Comparison of ENCODE assay signal across 16 cellular contexts in genomic region chr13:25675060-25675459, GRCh38.
DNase-seq lines count a peak whose midpoint lies in the region; ATAC-seq and TF ChIP-seq lines count a peak whose summit lies in the region.
"Had no signal": no experiment of that assay in that cellular context is flagged by ENCODE, and none has a peak within 500 bp of the region (broad histone marks: within the 10 kb centered on the region; RNA-seq: fewer than 3 reads in every experiment).

No MANE protein-coding gene starts in this region.

- intact Hi-C loops in Caco-2 (cut with micrococcal nuclease; ENCODE audit: unreplicated experiment) (no loop called here), OCI-LY7 (cut with micrococcal nuclease; ENCODE audit: unreplicated experiment) (no loop called here)

- DNase-seq in Caco-2 (peak; percentile 45 to 54), GM23338 (ENCODE audit: low spot score) (peak; percentile 12), islet precursor cell (peak; percentile 72), trophoblast cell (peak; percentile 46 to 76), SHP77 (lab: John Stamatoyannopoulos, UW) (no peak), OCI-LY7 (ENCODE audit: low spot score) (no peak), NCI-H187 (lab: John Stamatoyannopoulos, UW) (no peak)
- DNase-seq: 8988T; Calu3; CD4-positive, alpha-beta memory T cell; DMS79 treated with DMSO at 0.1 percent for 48 hours; EL; GM23248; HCEC 1CT had no signal

- no peak overlapping the region for H3K4me3 Mint-ChIP-seq in Caco-2 (ENCODE audit: unreplicated experiment)
- no peak overlapping the region for H3K4me3 Mint-ChIP-seq in GM23338
- H3K4me3 Mint-ChIP-seq: CD14-positive monocyte; CD4-positive, alpha-beta memory T cell had no signal

- no peak overlapping the region for H3K9ac ChIP-seq in trophoblast cell (ENCODE audit: low read length)
- H3K9ac ChIP-seq: BLaER1, GM23248 had no signal

- no peak overlapping the region for H2BK12ac ChIP-seq in trophoblast cell (ENCODE audit: low read length)

- no peak overlapping the region for H3K14ac ChIP-seq in trophoblast cell (ENCODE audit: low read length)

- H3K4me1 Mint-ChIP-seq in Caco-2 (ENCODE audit: low read depth, unreplicated experiment): no peaks in the 10 kb centered on the region
- peaks cover 32% of the 10 kb centered on the region for H3K4me1 Mint-ChIP-seq in GM23338
- H3K4me1 Mint-ChIP-seq: CD14-positive monocyte; CD4-positive, alpha-beta memory T cell had no signal

- no TSS peak for BruUV-seq in Caco-2 (replicated peaks; lab: Mats Ljungman, UMichigan)
- BruUV-seq in OCI-LY7 (replicated peaks; lab: Mats Ljungman, UMichigan): no TSS peak

- H3K36me3 Mint-ChIP-seq in Caco-2 (ENCODE audit: insufficient read depth, unreplicated experiment) (no peaks in the 10 kb centered on the region), GM23338 (ENCODE audit: low read depth) (no peaks in the 10 kb centered on the region)
- H3K36me3 Mint-ChIP-seq: CD14-positive monocyte; CD4-positive, alpha-beta memory T cell had no signal

- H3K9me3 Mint-ChIP-seq in Caco-2 (ENCODE audit: unreplicated experiment): no peaks in the 10 kb centered on the region
- H3K9me3 Mint-ChIP-seq in GM23338: no peaks in the 10 kb centered on the region; the same call in 1 of the 3 replicates

- H3K4me1 ChIP-seq in Caco-2: peaks cover 5% of the 10 kb centered on the region; the same call in 1 of the 2 replicates
- peaks cover 13% of the 10 kb centered on the region for H3K4me1 ChIP-seq in GM23338 (ENCODE audit: insufficient read depth)
- H3K4me1 ChIP-seq in trophoblast cell (ENCODE audit: control insufficient read depth in 1 of 2, insufficient read depth in 2 of 2, low read length in 2 of 2): peaks cover 5 to 14% of the 10 kb centered on the region in 2 experiments
- no peaks in the 10 kb centered on the region for H3K4me1 ChIP-seq in OCI-LY7 (ENCODE audit: insufficient read depth, low read length, poor library complexity, severe bottlenecking)
- H3K4me1 ChIP-seq: BLaER1 had no signal

- H3K79me2 ChIP-seq in GM23338 (replicated peaks; ENCODE audit: insufficient read depth) (no peaks in the 10 kb centered on the region), trophoblast cell (ENCODE audit: control insufficient read depth, insufficient read depth, low read length, poor library complexity) (no peaks in the 10 kb centered on the region), OCI-LY7 (ENCODE audit: insufficient read depth, low read depth, low read length) (no peaks in the 10 kb centered on the region)

- H3K27ac Mint-ChIP-seq in Caco-2 (ENCODE audit: unreplicated experiment) (no peak overlapping the region), GM23338 (no peak overlapping the region)
- H3K27ac Mint-ChIP-seq: CD14-positive monocyte; CD4-positive, alpha-beta memory T cell had no signal

- H2AFZ ChIP-seq in GM23338 (no peak overlapping the region), trophoblast cell (ENCODE audit: insufficient read depth, low read length, poor library complexity) (no peak overlapping the region), OCI-LY7 (ENCODE audit: low read length) (no peak overlapping the region)
- H2AFZ ChIP-seq: GM23248 had no signal

- H3K4me3 ChIP-seq in Caco-2 (ENCODE audit: low read depth, low read length) (no peak overlapping the region), GM23338 (no peak overlapping the region), trophoblast cell (ENCODE audit: low read depth, low read length) (no peak overlapping the region), OCI-LY7 (ENCODE audit: low read depth, low read length, poor library complexity, severe bottlenecking) (no peak overlapping the region)
- H3K4me3 ChIP-seq: BLaER1, GM23248 had no signal

- H3K4me2 ChIP-seq in GM23338 (no peak overlapping the region), trophoblast cell (ENCODE audit: low read length) (no peak overlapping the region), OCI-LY7 (ENCODE audit: low read length) (no peak overlapping the region)
- H3K4me2 ChIP-seq: BLaER1 had no signal

- H3K9me2 ChIP-seq in GM23338 (ENCODE audit: insufficient read depth) (peaks cover 3% of the 10 kb centered on the region), OCI-LY7 (ENCODE audit: insufficient read depth, low read length) (no peaks in the 10 kb centered on the region)

- no peak overlapping the region for H3K18ac ChIP-seq in trophoblast cell (ENCODE audit: low read length)

- H3K36me3 ChIP-seq in Caco-2 (ENCODE audit: control insufficient read depth, insufficient read depth, low read length) (no peaks in the 10 kb centered on the region), GM23338 (ENCODE audit: insufficient read depth) (no peaks in the 10 kb centered on the region), trophoblast cell (ENCODE audit: control insufficient read depth in 1 of 2, insufficient read depth in 2 of 2, low read length in 2 of 2) (no peaks in the 10 kb centered on the region), OCI-LY7 (ENCODE audit: insufficient read depth, low read length) (no peaks in the 10 kb centered on the region)
- H3K36me3 ChIP-seq: BLaER1 had no signal

- H4K8ac ChIP-seq in trophoblast cell (ENCODE audit: low read depth, low read length): no peak overlapping the region

- H4K91ac ChIP-seq in trophoblast cell (ENCODE audit: low read depth, low read length): no peak overlapping the region

- POLR2A ChIA-PET in Caco-2 (lab: Charles Lee): no interaction called here
- POLR2A ChIA-PET in OCI-LY7 (lab: Charles Lee): no interaction called here

- TF ChIP-seq CTCF in Caco-2 (IDR thresholded peaks at IDR 0.05; ENCODE audit: insufficient read depth in 1 of 2, low read depth in 1 of 2, low read length in 1 of 2, severe bottlenecking in 1 of 2, unreplicated experiment in 1 of 2) (no peak), GM23338 (conservative IDR thresholded peaks at IDR 0.05; ENCODE audit: low read depth in 2 of 2) (no peak), OCI-LY7 (conservative IDR thresholded peaks at IDR 0.05; ENCODE audit: low read length) (no peak)

- H3F3A ChIP-seq in GM23338 (replicated peaks; ENCODE audit: low read depth): no peaks in the 10 kb centered on the region

- H3K4ac ChIP-seq in trophoblast cell (ENCODE audit: low read depth, low read length): no peak overlapping the region

- CTCF ChIA-PET in Caco-2 (lab: Charles Lee): interaction anchor here (0.7 kb wide), 1 partner anchor 104 kb away, joined by 3 read pairs; no protein-coding TSS in a partner anchor
- CTCF ChIA-PET in OCI-LY7 (lab: Charles Lee; ENCODE audit: unreplicated experiment): no interaction called here

- H3K23ac ChIP-seq in trophoblast cell (ENCODE audit: low read length): no peak overlapping the region

- H4K12ac ChIP-seq in trophoblast cell (ENCODE audit: low read depth, low read length): no peak overlapping the region

- no CpG with 5 or more reads among the region's 3 CpGs for WGBS in trophoblast cell (ENCODE audit: extremely low coverage, insufficient coverage, insufficient read length)

- no peak overlapping the region for H2BK5ac ChIP-seq in trophoblast cell (ENCODE audit: low read depth, low read length, poor library complexity)

- H3K79me1 ChIP-seq in trophoblast cell (ENCODE audit: low read length): peaks cover 3% of the 10 kb centered on the region

- H2AK5ac ChIP-seq in trophoblast cell (ENCODE audit: low read length): no peak overlapping the region

- H3K27me3 ChIP-seq in Caco-2 (replicated peaks; ENCODE audit: control insufficient read depth, insufficient read depth, low read length) (no peaks in the 10 kb centered on the region; the same call in 1 of the 2 replicates), GM23338 (ENCODE audit: insufficient read depth) (peaks cover 20% of the 10 kb centered on the region), trophoblast cell (ENCODE audit: insufficient read depth, low read length) (no peaks in the 10 kb centered on the region)
- H3K27me3 ChIP-seq: BLaER1 had no signal

- H3K27ac ChIP-seq in GM23338 (ENCODE audit: low read depth): no peak overlapping the region
- peak overlapping the region; percentile 63 for H3K27ac ChIP-seq in trophoblast cell (ENCODE audit: low read depth, low read length)
- H3K27ac ChIP-seq in OCI-LY7 (ENCODE audit: low read depth, low read length, poor library complexity, severe bottlenecking): no peak overlapping the region
- H3K27ac ChIP-seq: BLaER1, GM23248 had no signal

- H4K20me1 ChIP-seq in GM23338 (replicated peaks; ENCODE audit: insufficient read depth) (no peaks in the 10 kb centered on the region), OCI-LY7 (ENCODE audit: insufficient read depth, low read length) (no peaks in the 10 kb centered on the region)
- H4K20me1 ChIP-seq: BLaER1 had no signal

- no peak for ATAC-seq in GM23338

- H3K27me3 Mint-ChIP-seq in Caco-2 (ENCODE audit: insufficient read depth, unreplicated experiment) (peaks cover 21% of the 10 kb centered on the region), GM23338 (ENCODE audit: insufficient read depth, low read depth, poor library complexity) (peaks cover 15% of the 10 kb centered on the region)

- H2BK120ac ChIP-seq in trophoblast cell (ENCODE audit: insufficient read depth, low read length, poor library complexity): no peak overlapping the region

- H3K9me3 ChIP-seq in Caco-2 (peaks cover under 1% of the 10 kb centered on the region; the same call in 1 of the 2 replicates), trophoblast cell (ENCODE audit: insufficient read depth, low read depth, low read length) (peaks cover 4% of the 10 kb centered on the region), OCI-LY7 (ENCODE audit: low read length) (no peaks in the 10 kb centered on the region)

TF ChIP-seq in GM23338, 12 proteins besides CTCF, POLR2A, EP300 and RAD21 (continues in another document):
- TF ChIP-seq EZH2 (IDR thresholded peaks at IDR 0.05; ENCODE audit: low read depth, unreplicated experiment) (no peak), JUNB (IDR thresholded peaks at IDR 0.05; ENCODE audit: unreplicated experiment) (no peak), CREB1 (CRISPR knock-in tag; IDR thresholded peaks at IDR 0.05; ENCODE audit: low read depth) (no peak)
- TF ChIP-seq, protein P1, sequence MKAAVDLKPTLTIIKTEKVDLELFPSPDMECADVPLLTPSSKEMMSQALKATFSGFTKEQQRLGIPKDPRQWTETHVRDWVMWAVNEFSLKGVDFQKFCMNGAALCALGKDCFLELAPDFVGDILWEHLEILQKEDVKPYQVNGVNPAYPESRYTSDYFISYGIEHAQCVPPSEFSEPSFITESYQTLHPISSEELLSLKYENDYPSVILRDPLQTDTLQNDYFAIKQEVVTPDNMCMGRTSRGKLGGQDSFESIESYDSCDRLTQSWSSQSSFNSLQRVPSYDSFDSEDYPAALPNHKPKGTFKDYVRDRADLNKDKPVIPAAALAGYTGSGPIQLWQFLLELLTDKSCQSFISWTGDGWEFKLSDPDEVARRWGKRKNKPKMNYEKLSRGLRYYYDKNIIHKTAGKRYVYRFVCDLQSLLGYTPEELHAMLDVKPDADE (IDR thresholded peaks at IDR 0.05): no peak

Comparison
In these comparisons a context has a peak if more than half of its experiments do, and no peak if none do; other contexts are left out.
1. DNase-seq: peak in Caco-2 (2 of 2), GM23338 (single experiment), islet precursor cell (single experiment) and trophoblast cell (2 of 2); none in SHP77 (0 of 2), OCI-LY7 (single experiment) and NCI-H187 (0 of 2).